8 cellular contexts compared by ENCODE assay signal in the genomic region with DNA sequence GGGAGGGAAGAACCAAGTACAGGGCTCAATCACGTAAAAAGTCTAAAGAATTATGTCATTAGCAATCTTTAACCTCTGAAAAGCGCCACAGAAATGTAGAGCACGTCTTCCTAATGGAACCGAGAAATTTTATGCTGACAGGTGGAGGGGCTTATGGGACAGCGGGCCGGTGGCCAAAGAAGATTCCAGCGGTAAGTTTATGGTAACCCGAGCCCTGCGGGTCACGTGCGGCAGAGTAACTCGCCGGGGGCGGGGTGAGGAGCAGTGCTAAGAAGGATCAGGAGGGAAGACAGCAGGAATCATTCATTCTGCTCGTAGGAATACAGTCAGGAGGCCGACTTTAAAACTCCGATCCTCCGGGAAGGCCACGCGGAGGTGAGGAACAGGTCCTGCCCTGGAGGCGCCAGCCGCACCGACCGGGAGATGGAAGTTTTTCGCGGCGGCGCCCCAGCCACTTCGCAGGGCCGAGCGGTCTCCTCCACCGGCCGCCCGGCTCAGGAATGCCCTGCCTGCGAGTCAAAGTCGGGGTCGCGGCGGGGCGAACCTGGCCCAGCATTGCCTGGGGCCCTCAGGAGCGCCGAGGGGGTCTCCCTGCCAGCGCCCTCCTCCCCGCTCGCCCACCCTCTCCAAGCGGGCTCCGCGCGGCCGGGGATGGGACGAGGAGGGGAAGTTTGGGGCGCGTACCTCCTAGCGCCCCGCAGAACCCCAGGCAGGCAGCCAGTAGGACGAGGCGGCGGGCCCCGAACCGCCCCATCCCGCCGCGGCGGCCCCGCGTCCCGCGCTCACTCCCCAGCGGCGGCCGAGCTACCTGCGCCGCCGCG.
DNase-seq lines count a peak whose midpoint lies in the region; ATAC-seq, FAIRE-seq and TF ChIP-seq lines count a peak whose summit lies in the region.

No MANE protein-coding gene starts in this region.

- H3K27me3 ChIP-seq in neuron (ENCODE audit: insufficient read depth, low read length), result peaks cover 46% of the 10 kb centered on the region

- H3K36me3 ChIP-seq in neuron (ENCODE audit: insufficient read depth, low read length), result no peaks in the 10 kb centered on the region

- H2AFZ ChIP-seq in neuron (ENCODE audit: low read depth, low read length), result peak overlapping the region; percentile 78

- peaks cover 21% of the 10 kb centered on the region for H3K36me3 Mint-ChIP-seq in glutamatergic neuron (ENCODE audit: unreplicated experiment)

- H3K27ac Mint-ChIP-seq in glutamatergic neuron (ENCODE audit: unreplicated experiment), result no peak overlapping the region

- DNase-seq in DMS 273 treated with DMSO at 0.1 percent for 48 hours (lab: John Stamatoyannopoulos, UW) (peak; percentile 58), glutamatergic neuron (peak; percentile 39), D721Med (ENCODE audit: insufficient read length, low spot score) (no peak), occipital lobe (lab: John Stamatoyannopoulos, UW) (no peak)

- peaks cover 9% of the 10 kb centered on the region for H3K9me3 ChIP-seq in neuron (ENCODE audit: low read length)

- H3K4me3 ChIP-seq in WI38 (ENCODE audit: low read depth, low read length) (peak overlapping the region; percentile 56), neuron (ENCODE audit: low read length) (peak overlapping the region; percentile 32)

- peak overlapping the region; percentile 93 for H3K4me3 Mint-ChIP-seq in glutamatergic neuron (ENCODE audit: unreplicated experiment)

- H3K9me3 Mint-ChIP-seq in glutamatergic neuron (ENCODE audit: unreplicated experiment), result peaks cover 6% of the 10 kb centered on the region

- peaks cover 14% of the 10 kb centered on the region for H3K27me3 Mint-ChIP-seq in glutamatergic neuron (ENCODE audit: unreplicated experiment)

- ATAC-seq in HG03469 (IDR thresholded peaks at IDR 0.05; ENCODE audit: unreplicated experiment) (no peak), HG03039 (IDR thresholded peaks at IDR 0.05; ENCODE audit: unreplicated experiment) (no peak)

- no peaks in the 10 kb centered on the region for H3K4me1 ChIP-seq in neuron (ENCODE audit: insufficient read depth, low read length)

- TF ChIP-seq CTCF in WI38 (IDR thresholded peaks at IDR 0.05; ENCODE audit: low read depth, low read length) (no peak), glutamatergic neuron (IDR thresholded peaks at IDR 0.05; ENCODE audit: partially characterized antibody, unreplicated experiment) (no peak), D721Med (IDR thresholded peaks at IDR 0.05; ENCODE audit: insufficient read depth, missing control alignments) (no peak)

- peaks cover 11% of the 10 kb centered on the region for H3K4me1 Mint-ChIP-seq in glutamatergic neuron (ENCODE audit: low read depth, unreplicated experiment)

- no peak for FAIRE-seq in D721Med (lab: Jason Lieb, UNC)

Comparison
In these comparisons a context has a peak if more than half of its experiments do, and no peak if none do; other contexts are left out.
1. DNase-seq: peak in DMS 273 treated with DMSO at 0.1 percent for 48 hours (single experiment) and glutamatergic neuron (single experiment); none in D721Med (single experiment) and occipital lobe (single experiment).